Comparison of ENCODE assay signal across 3 cellular contexts in genomic region chr3:155225417-155225816, GRCh38.
TF ChIP-seq lines count a peak whose summit lies in the region.

No MANE protein-coding gene starts in this region.

TF ChIP-seq in K562, 482 proteins besides CTCF, POLR2A, EP300 and RAD21 (continues in another document):
- TF ChIP-seq ZFP91 (CRISPR knock-in tag; IDR thresholded peaks at IDR 0.05) (no peak), ZBTB33 (CRISPR knock-in tag; IDR thresholded peaks at IDR 0.05) (no peak), ARNT (IDR thresholded peaks at IDR 0.05) (no peak), U2AF2 (optimal IDR thresholded peaks at IDR 0.05; ENCODE audit: low read depth, low read length) (no peak), ZSCAN32 (CRISPR knock-in tag; IDR thresholded peaks at IDR 0.05) (no peak)

TF ChIP-seq in H1, 55 proteins besides CTCF, POLR2A, EP300 and RAD21:
- TF ChIP-seq MAFK (IDR thresholded peaks at IDR 0.05; ENCODE audit: low read depth, low read length) (no peak), POU5F1 (IDR thresholded peaks at IDR 0.05; ENCODE audit: low read depth, low read length) (no peak), GTF2F1 (IDR thresholded peaks at IDR 0.05; ENCODE audit: borderline replicate concordance, low read depth, low read length) (no peak), FOSL1 (IDR thresholded peaks at IDR 0.05; ENCODE audit: insufficient read depth, low read depth, low read length) (no peak)
TF ChIP-seq in H1: peak in this region for 0.

TF ChIP-seq in GM12891, 5 proteins besides CTCF, POLR2A, EP300 and RAD21:
- TF ChIP-seq TAF1 (IDR thresholded peaks at IDR 0.05; ENCODE audit: low read depth, low read length) (no peak), PAX5 (IDR thresholded peaks at IDR 0.05; ENCODE audit: insufficient read depth, low read length, severe bottlenecking) (no peak), SPI1 (IDR thresholded peaks at IDR 0.05; ENCODE audit: low read depth, low read length) (no peak), POLR2AphosphoS5 (IDR thresholded peaks at IDR 0.05; ENCODE audit: low read depth, low read length) (no peak), POU2F2 (IDR thresholded peaks at IDR 0.05; ENCODE audit: low read depth, low read length) (no peak)
